Comparison of ENCODE assay signal across 13 cellular contexts in the genomic region with DNA sequence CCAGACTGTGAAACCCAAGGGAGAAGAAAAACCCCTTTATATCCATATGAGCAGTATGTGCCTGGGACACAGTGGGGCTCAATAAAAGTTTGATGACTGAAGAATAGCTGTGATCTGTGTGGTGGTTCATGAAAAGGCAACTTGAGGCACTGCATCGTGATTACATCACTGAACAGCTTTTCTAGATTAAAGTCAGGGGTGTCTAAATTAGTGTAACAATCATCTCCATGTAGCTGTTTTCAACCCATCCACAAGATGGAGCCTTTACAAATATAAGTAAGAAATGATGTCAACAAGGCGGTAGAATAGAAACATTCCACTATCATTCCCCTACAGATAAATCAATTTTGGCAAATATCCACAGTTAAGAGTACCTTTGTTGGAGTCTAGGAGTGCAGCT. TPM values are rescaled to one million over a fixed set of nuclear protein-coding genes. Genes with fewer than 3 reads are reported as not detected.
A peak's percentile ranks its signal among the peaks of the same experiment; 100 is the strongest.
DNase-seq lines count a peak whose midpoint lies in the region; TF ChIP-seq lines count a peak whose summit lies in the region.
"Had no signal": no experiment of that assay in that cellular context is flagged by ENCODE, and none has a peak within 500 bp of the region (broad histone marks: within the 10 kb centered on the region; RNA-seq: fewer than 3 reads in every experiment).

No MANE protein-coding gene starts in this region.

- CTCF ChIA-PET in activated CD4-positive, alpha-beta T cell treated with anti-CD3 and anti-CD28 coated beads, Interleukin-2, amount 10 ng/mL, durations not matched to agents 7 days and 5 days (lab: Charles Lee): interaction anchor here (0.6 to 1.2 kb wide), 2 partner anchors 8 to 386 kb away, joined by 3 read pairs; no protein-coding TSS in a partner anchor
- CTCF ChIA-PET in mammary epithelial cell (lab: Charles Lee; ENCODE audit: low non-redundant PET): no interaction called here

- no peak for DNase-seq in activated CD4-positive, alpha-beta T cell treated with anti-CD3 and anti-CD28 coated beads, Interleukin-2, amount 10 ng/mL, durations not matched to agents 7 days and 5 days
- no peak for DNase-seq in activated CD4-positive, alpha-beta T cell treated with anti-CD3 and anti-CD28 coated beads, Interleukin-2, amount 50 U/mL, for 4 hours
- peak; percentile 47 for DNase-seq in Jurkat, Clone E6-1 (ENCODE audit: low read depth, low spot score)
- DNase-seq in mammary epithelial cell (no peak), smooth muscle cell (lab: John Stamatoyannopoulos, UW; ENCODE audit: unreplicated experiment) (no peak), hepatic stellate cell (ENCODE audit: low spot score) (no peak), AG08396 (ENCODE audit: low spot score) (no peak)
- no peak for DNase-seq in activated naive CD4-positive, alpha-beta T cell treated with Interleukin-2 at 50 U/mL for 16 hours
- DNase-seq: activated CD4-positive, CD25-positive, alpha-beta regulatory T cell; BE2C; NCI-H526 treated with DMSO at 0.1 percent for 48 hours; spleen; stimulated activated naive CD4-positive, alpha-beta T cell treated with Interleukin-2 at 50 U/mL for 16 hours had no signal

- H3K36me3 Mint-ChIP-seq in activated CD4-positive, alpha-beta T cell treated with anti-CD3 and anti-CD28 coated beads, Interleukin-2, amount 10 ng/mL, durations not matched to agents 7 days and 5 days (ENCODE audit: low read depth): no peaks in the 10 kb centered on the region

- POLR2A ChIA-PET in activated CD4-positive, alpha-beta T cell treated with anti-CD3 and anti-CD28 coated beads, Interleukin-2, amount 10 ng/mL, durations not matched to agents 7 days and 5 days (lab: Charles Lee): no interaction called here

- in situ Hi-C loops in mammary epithelial cell (cut with MboI; ENCODE audit: low sequenced_read_pairs in 2 of 2): no loop called here

- no TSS peak for BruUV-seq in mammary epithelial cell (replicated peaks; lab: Mats Ljungman, UMichigan)

- H3K4me2 ChIP-seq in mammary epithelial cell (ENCODE audit: insufficient read depth, low read depth, low read length) (no peak overlapping the region), smooth muscle cell (no peak overlapping the region)

- H3K4me3 ChIP-seq in Jurkat, Clone E6-1 (ENCODE audit: low read length): no peak overlapping the region
- H3K4me3 ChIP-seq in mammary epithelial cell (replicated peaks in 1 of 3; ENCODE audit: insufficient read depth in 1 of 3, low read depth in 2 of 3, low read length in 3 of 3): no peak overlapping the region
- no peak overlapping the region for H3K4me3 ChIP-seq in smooth muscle cell
- H3K4me3 ChIP-seq: spleen had no signal

- WGBS in mammary epithelial cell (ENCODE audit: low coverage, missing lambda C conversion rate): 65% methylated on average over 2 of the region's 2 CpGs
- WGBS in smooth muscle cell (ENCODE audit: low lambda C conversion rate): 88% methylated on average over 2 of the region's 2 CpGs

- no peaks in the 10 kb centered on the region for H3F3A ChIP-seq in smooth muscle cell (ENCODE audit: low read depth)

- H3K4me1 Mint-ChIP-seq in activated CD4-positive, alpha-beta T cell treated with anti-CD3 and anti-CD28 coated beads, Interleukin-2, amount 10 ng/mL, durations not matched to agents 7 days and 5 days: peaks cover 9% of the 10 kb centered on the region

- peak overlapping the region; percentile 47 for H3K27ac Mint-ChIP-seq in activated CD4-positive, alpha-beta T cell treated with anti-CD3 and anti-CD28 coated beads, Interleukin-2, amount 10 ng/mL, durations not matched to agents 7 days and 5 days

- H3K4me3 Mint-ChIP-seq in activated CD4-positive, alpha-beta T cell treated with anti-CD3 and anti-CD28 coated beads, Interleukin-2, amount 10 ng/mL, durations not matched to agents 7 days and 5 days: no peak overlapping the region

- dilution Hi-C loops in mammary epithelial cell (cut with HindIII; ENCODE audit: low sequenced_read_pairs): no loop called here

- H2AFZ ChIP-seq in mammary epithelial cell (ENCODE audit: low read depth, low read length) (no peak overlapping the region), smooth muscle cell (ENCODE audit: low read depth) (no peak overlapping the region)

- H3K27ac ChIP-seq in mammary epithelial cell (ENCODE audit: insufficient read depth, low read depth, low read length) (no peak overlapping the region), smooth muscle cell (ENCODE audit: low read depth) (no peak overlapping the region)
- H3K27ac ChIP-seq: spleen had no signal

- H4K20me1 ChIP-seq in mammary epithelial cell (ENCODE audit: insufficient read depth, low read length) (no peaks in the 10 kb centered on the region), smooth muscle cell (ENCODE audit: low read depth) (no peaks in the 10 kb centered on the region)

- no peak overlapping the region for H3K9ac ChIP-seq in mammary epithelial cell (ENCODE audit: insufficient read depth, low read length)
- H3K9ac ChIP-seq in smooth muscle cell (ENCODE audit: low read depth): no peak overlapping the region

- H3K27me3 ChIP-seq in mammary epithelial cell (ENCODE audit: insufficient read depth, low read length) (peaks cover 3% of the 10 kb centered on the region), smooth muscle cell (ENCODE audit: low read depth) (no peaks in the 10 kb centered on the region)
- H3K27me3 ChIP-seq: BE2C had no signal

- H3K27me3 Mint-ChIP-seq in activated CD4-positive, alpha-beta T cell treated with anti-CD3 and anti-CD28 coated beads, Interleukin-2, amount 10 ng/mL, durations not matched to agents 7 days and 5 days: peaks cover 11% of the 10 kb centered on the region

- no peaks in the 10 kb centered on the region for H3K79me2 ChIP-seq in mammary epithelial cell (ENCODE audit: insufficient read depth, low read length)
- H3K79me2 ChIP-seq in smooth muscle cell (ENCODE audit: low read depth): no peaks in the 10 kb centered on the region

- intact Hi-C loops in mammary epithelial cell (cut with micrococcal nuclease): no loop called here

- no peaks in the 10 kb centered on the region for H3K36me3 ChIP-seq in mammary epithelial cell (ENCODE audit: insufficient read depth, low read length)
- no peaks in the 10 kb centered on the region for H3K36me3 ChIP-seq in smooth muscle cell (ENCODE audit: low read depth)
- H3K36me3 ChIP-seq: BE2C, spleen had no signal

- H3K9me3 Mint-ChIP-seq in activated CD4-positive, alpha-beta T cell treated with anti-CD3 and anti-CD28 coated beads, Interleukin-2, amount 10 ng/mL, durations not matched to agents 7 days and 5 days: peaks cover 16% of the 10 kb centered on the region

- H3K4me1 ChIP-seq in mammary epithelial cell (ENCODE audit: insufficient read depth, low read length): no peaks in the 10 kb centered on the region
- H3K4me1 ChIP-seq in smooth muscle cell (ENCODE audit: low read depth): no peaks in the 10 kb centered on the region
- H3K4me1 ChIP-seq: BE2C had no signal

- TF ChIP-seq CTCF in mammary epithelial cell (conservative IDR thresholded peaks at IDR 0.05 in 1 of 2, IDR thresholded peaks at IDR 0.05 in 1 of 2; ENCODE audit: extremely low read depth in 1 of 2, insufficient read depth in 1 of 2, low read depth in 1 of 2, low read length in 2 of 2): peak; percentile 41 to 48
- peak; percentile 19 for TF ChIP-seq CTCF in smooth muscle cell (IDR thresholded peaks at IDR 0.05; ENCODE audit: borderline replicate concordance, insufficient read depth, poor library complexity, severe bottlenecking)

- peaks cover 5% of the 10 kb centered on the region for H3K9me3 ChIP-seq in mammary epithelial cell (replicated peaks; ENCODE audit: insufficient read depth, low read length)
- peaks cover 5% of the 10 kb centered on the region for H3K9me3 ChIP-seq in smooth muscle cell (replicated peaks; ENCODE audit: low read depth)
- H3K9me3 ChIP-seq: BE2C had no signal

RNA-seq across cellular contexts. Expression of gene PRRC1, which starts 55.5 kb away (rescaled TPM):
- total RNA-seq in activated CD4-positive, alpha-beta T cell treated with anti-CD3 and anti-CD28 coated beads, Interleukin-2, amount 10 ng/mL, durations not matched to agents 7 days and 5 days: 10 to 100 TPM; 39.4 to 50.8 TPM
- polyA plus RNA-seq in Jurkat, Clone E6-1 (2012; ENCODE audit: insufficient read depth, insufficient read length): 48.3 TPM
- total RNA-seq in mammary epithelial cell (10 to 100 TPM; 47.8 to 64.3 TPM), smooth muscle cell (159 and 174 TPM in 2 replicates)
- polyA plus RNA-seq in mammary epithelial cell (53.7 TPM), smooth muscle cell (74.4 and 80.5 TPM in 2 replicates)
- polyA minus RNA-seq in mammary epithelial cell: 146 TPM
